8 cellular contexts compared by ENCODE assay signal in the genomic region with DNA sequence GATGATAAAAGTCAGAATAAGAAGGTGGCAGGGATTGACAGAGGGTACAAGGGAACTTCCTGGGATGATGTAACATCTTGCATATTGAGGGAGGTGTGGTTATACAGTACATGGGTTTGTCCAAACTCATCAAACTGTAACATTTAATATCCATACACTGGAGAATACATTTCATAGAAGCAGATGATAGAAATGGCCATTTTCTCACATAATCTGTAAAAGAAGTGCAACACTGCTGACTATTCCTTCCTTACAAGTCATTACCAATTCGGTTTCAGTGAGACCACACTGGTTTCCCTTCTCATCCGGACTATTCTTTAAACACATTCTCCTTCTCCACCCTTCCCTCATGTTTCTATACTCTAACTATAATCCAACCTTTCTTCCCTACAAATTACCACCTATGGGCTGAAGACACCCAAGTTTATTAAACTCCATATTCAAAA. TPM values are rescaled to one million over a fixed set of nuclear protein-coding genes. Genes with fewer than 3 reads are reported as not detected.
A peak's percentile ranks its signal among the peaks of the same experiment; 100 is the strongest.
DNase-seq lines count a peak whose midpoint lies in the region; ATAC-seq and TF ChIP-seq lines count a peak whose summit lies in the region.

No MANE protein-coding gene starts in this region.

- no peaks in the 10 kb centered on the region for H3K9me2 ChIP-seq in GM23248 (ENCODE audit: insufficient read depth)

- no peak for TF ChIP-seq POLR2A in esophagus squamous epithelium (IDR thresholded peaks at IDR 0.05)

- H3K9ac ChIP-seq in GM23248 (peak overlapping the region; percentile 98), skeletal muscle satellite cell (ENCODE audit: low read depth, low read length) (peak overlapping the region; percentile 99)

- TF ChIP-seq CTCF in RWPE2 (IDR thresholded peaks at IDR 0.05; ENCODE audit: poor library complexity, severe bottlenecking), result no peak
- TF ChIP-seq CTCF in esophagus squamous epithelium (IDR thresholded peaks at IDR 0.05), result no peak

- H3K36me3 ChIP-seq in GM23248 (ENCODE audit: low read depth), result no peaks in the 10 kb centered on the region
- peaks cover 8% of the 10 kb centered on the region; the same call in 1 of the 2 replicates for H3K36me3 ChIP-seq in RWPE2 (ENCODE audit: low read depth)
- H3K36me3 ChIP-seq in esophagus squamous epithelium, result peaks cover 0 to 8% (median 0%) of the 10 kb centered on the region in 3 donors
- no peaks in the 10 kb centered on the region for H3K36me3 ChIP-seq in skeletal muscle satellite cell (ENCODE audit: insufficient read depth, low read length)

- 49 to 57% methylated on average over 2 of the region's 2 CpGs for WGBS in GM23248 (ENCODE audit: low coverage in 1 of 2, low lambda C conversion rate in 2 of 2, missing lambda C conversion rate in 2 of 2), 2 experiments
- WGBS in esophagus squamous epithelium, 2 donors, result 22 to 33% methylated on average over 2 of the region's 2 CpGs

- H3K4me3 ChIP-seq in GM23248 (peak overlapping the region; percentile 93), RWPE2 (ENCODE audit: severe bottlenecking) (peak overlapping the region; percentile 75), esophagus squamous epithelium (peak overlapping the region in 3 of 4 donors; percentile 93 to 95 (median 94)), skeletal muscle satellite cell (ENCODE audit: low read length) (peak overlapping the region; percentile 92)

- H4K20me1 ChIP-seq in GM23248 (ENCODE audit: insufficient read depth), result peaks cover 8% of the 10 kb centered on the region; the same call in 1 of the 2 replicates

- DNase-seq in GM23248 (peak; percentile 46), RWPE2 (ENCODE audit: low spot score) (no peak), esophagus squamous epithelium (lab: John Stamatoyannopoulos, UW) (no peak), inferior parietal cortex (ENCODE audit: extremely low spot score) (no peak), NCI-H2227 treated with DMSO at 0.1 percent for 48 hours (lab: John Stamatoyannopoulos, UW) (no peak), T1000 (lab: John Stamatoyannopoulos, UW) (no peak)

- H3K27ac ChIP-seq in GM23248 (peak overlapping the region; percentile 93), RWPE2 (ENCODE audit: poor library complexity, severe bottlenecking) (peak overlapping the region; percentile 77), esophagus squamous epithelium (peak overlapping the region in 3 of 4 donors; percentile 95 to 97 (median 96))

- H3K4me1 ChIP-seq in GM23248 (ENCODE audit: insufficient read depth) (0 out of 2 replicates have a peak, but pooled peaks cover 21% of the 10 kb centered on the region), RWPE2 (ENCODE audit: insufficient read depth, poor library complexity, severe bottlenecking) (peaks cover 4% of the 10 kb centered on the region), esophagus squamous epithelium (peaks cover 14 to 60% (median 30%) of the 10 kb centered on the region in 3 donors), skeletal muscle satellite cell (ENCODE audit: control insufficient read depth, insufficient read depth, low read length) (peaks cover 14% of the 10 kb centered on the region)

- peak overlapping the region; percentile 98 for H3K4me2 ChIP-seq in GM23248 (ENCODE audit: unreplicated experiment)
- peak overlapping the region; percentile 90 for H3K4me2 ChIP-seq in skeletal muscle satellite cell (ENCODE audit: low read length)

- H3K79me2 ChIP-seq in GM23248 (ENCODE audit: insufficient read depth), result peaks cover 67% of the 10 kb centered on the region

- intact Hi-C loops in esophagus squamous epithelium (cut with DNase I), result no loop called here

- ATAC-seq in RWPE2 (ENCODE audit: low read depth), result no peak
- no peak for ATAC-seq in GM19455 (IDR thresholded peaks at IDR 0.05; ENCODE audit: unreplicated experiment)

- H3K9me3 ChIP-seq in GM23248 (ENCODE audit: low read depth) (no peaks in the 10 kb centered on the region), RWPE2 (ENCODE audit: severe bottlenecking) (no peaks in the 10 kb centered on the region), esophagus squamous epithelium (no peaks in the 10 kb centered on the region), skeletal muscle satellite cell (replicated peaks; ENCODE audit: low read length) (no peaks in the 10 kb centered on the region)

- no peaks in the 10 kb centered on the region for H3K27me3 ChIP-seq in GM23248 (replicated peaks; ENCODE audit: insufficient read depth)
- H3K27me3 ChIP-seq in RWPE2 (ENCODE audit: insufficient read depth, poor library complexity, severe bottlenecking), result no peaks in the 10 kb centered on the region
- no peaks in the 10 kb centered on the region for H3K27me3 ChIP-seq in esophagus squamous epithelium
- H3K27me3 ChIP-seq in skeletal muscle satellite cell (ENCODE audit: control insufficient read depth, insufficient read depth, low read length), result no peaks in the 10 kb centered on the region

- H2AFZ ChIP-seq in GM23248, result peak overlapping the region; percentile 74

- in situ Hi-C loops in GM23248 (cut with MboI), result no loop called here

- H3F3A ChIP-seq in GM23248 (ENCODE audit: insufficient read depth), result no peaks in the 10 kb centered on the region

RNA-seq across cellular contexts. Expression of gene COX7A2L, which starts 1.7 kb away (rescaled TPM):
- 202 and 220 TPM in 2 replicates for total RNA-seq in GM23248 (2014; rRNA removed; shearing (Covaris generic))
- polyA plus RNA-seq in GM23248 (2016; fragmentation: Nextera tagmentation; extraction: Ambion mirVana), result 166 and 177 TPM in 2 replicates
- total RNA-seq in esophagus squamous epithelium, result 100 to 1,000 TPM in 2 of 4 donors, 10 to 100 TPM in 2; 51.3 to 152 (median 104) TPM
- total RNA-seq in skeletal muscle satellite cell (2012; rRNA removed), result 238 and 255 TPM in 2 replicates
